In genomic region chr11:61964058-61964940, GRCh38 we compare ENCODE assay signal across 1 cellular context.
A peak's percentile ranks its signal among the peaks of the same experiment; 100 is the strongest.
TF ChIP-seq lines count a peak whose summit lies in the region.
"Not testable (repeated sequence)": the region's sequence is repeated elsewhere in the genome, so short reads cannot be mapped to it uniquely, and the experiment has no call there.

No MANE protein-coding gene starts in this region.

TF ChIP-seq in K562, 482 proteins besides CTCF, POLR2A, EP300 and RAD21 (continues in another document):
- peak; percentile 39; the same call in 1 of the 2 replicates for TF ChIP-seq E2F5 (CRISPR knock-in tag; IDR thresholded peaks at IDR 0.05)
- peak in 1 of 2 experiments; percentile 48; a peak in 2 of 4 replicates for TF ChIP-seq HDAC1 (IDR thresholded peaks at IDR 0.05)
- peak; percentile 97 for TF ChIP-seq ELF4 (CRISPR knock-in tag; IDR thresholded peaks at IDR 0.05)
- 0 out of 2 replicates have a peak, but pooled peaks have one; percentile 60 for TF ChIP-seq ZNF592 (IDR thresholded peaks at IDR 0.05)
- 0 out of 2 replicates have a peak, but pooled peaks have one; percentile 33 for TF ChIP-seq EP400 (IDR thresholded peaks at IDR 0.05)
- peak; percentile 66; the same call in 1 of the 2 replicates for TF ChIP-seq ZNF3 (CRISPR knock-in tag; IDR thresholded peaks at IDR 0.05)
- peak; percentile 38; the same call in 1 of the 2 replicates for TF ChIP-seq KLF16 (IDR thresholded peaks at IDR 0.05)
- peak; percentile 91 for TF ChIP-seq CEBPG (CRISPR knock-in tag; IDR thresholded peaks at IDR 0.05)
- TF ChIP-seq CEBPG (tag; conservative IDR thresholded peaks at IDR 0.05 in 1 of 2, IDR thresholded peaks at IDR 0.05 in 1 of 2) = peak; percentile 13 to 92; a peak in 3 of 4 replicates
- peak; percentile 94 for TF ChIP-seq ZBED1 (IDR thresholded peaks at IDR 0.05)
- TF ChIP-seq SMAD4 (CRISPR knock-in tag; conservative IDR thresholded peaks at IDR 0.05) = 0 out of 2 replicates have a peak, but pooled peaks have one; percentile 54
- TF ChIP-seq ELF2 (CRISPR knock-in tag; IDR thresholded peaks at IDR 0.05) = peak; percentile 89
- peak; percentile 4; the same call in 1 of the 2 replicates for TF ChIP-seq TFAP4 (CRISPR knock-in tag; IDR thresholded peaks at IDR 0.05; ENCODE audit: borderline replicate concordance)
- peak in 1 of 2 experiments; percentile 42; a peak in 1 of 4 replicates for TF ChIP-seq NONO (IDR thresholded peaks at IDR 0.05; ENCODE audit: low read depth in 2 of 2, low read length in 1 of 2)
- peak; percentile 55; the same call in 1 of the 2 replicates for TF ChIP-seq ZNF518B (CRISPR knock-in tag; IDR thresholded peaks at IDR 0.05)
- TF ChIP-seq TOE1 (IDR thresholded peaks at IDR 0.05; ENCODE audit: borderline replicate concordance) = peak; percentile 94
- not testable (repeated sequence) for TF ChIP-seq TOE1 (CRISPR knock-in tag; IDR thresholded peaks at IDR 0.05; ENCODE audit: borderline replicate concordance, low read depth); TEAD4 (CRISPR knock-in tag; IDR thresholded peaks at IDR 0.05; ENCODE audit: borderline replicate concordance); MYNN (CRISPR knock-in tag; IDR thresholded peaks at IDR 0.05)
- 0 out of 2 replicates have a peak, but pooled peaks have one; percentile 4 for TF ChIP-seq MTA3 (IDR thresholded peaks at IDR 0.05; ENCODE audit: borderline replicate concordance)
- peak; percentile 73; the same call in 1 of the 2 replicates for TF ChIP-seq SOX6 (IDR thresholded peaks at IDR 0.05)
- TF ChIP-seq RBFOX2 (IDR thresholded peaks at IDR 0.05; ENCODE audit: low read depth, low read length) = peak; percentile 52; the same call in 1 of the 2 replicates
- TF ChIP-seq PHTF2 (CRISPR knock-in tag; IDR thresholded peaks at IDR 0.05) = peak; percentile 88
- TF ChIP-seq CCNT2 (IDR thresholded peaks at IDR 0.05; ENCODE audit: borderline replicate concordance, extremely low read depth, insufficient read length, low read depth, low read length) = peak; percentile 59
- peak; percentile 91 for TF ChIP-seq ZNF280B (CRISPR knock-in tag; IDR thresholded peaks at IDR 0.05)
- peak; percentile 91 for TF ChIP-seq NR2F6 (CRISPR knock-in tag; IDR thresholded peaks at IDR 0.05)
- peak; percentile 31; the same call in 1 of the 2 replicates for TF ChIP-seq SMARCA4 (IDR thresholded peaks at IDR 0.05)
- TF ChIP-seq ZNF589 (CRISPR knock-in tag; IDR thresholded peaks at IDR 0.05; ENCODE audit: low read depth) = 0 out of 2 replicates have a peak, but pooled peaks have one; percentile 9
- TF ChIP-seq ARHGAP35 (IDR thresholded peaks at IDR 0.05; ENCODE audit: partially characterized antibody) = peak; percentile 50
- TF ChIP-seq CC2D1A (IDR thresholded peaks at IDR 0.05) = 0 out of 2 replicates have a peak, but pooled peaks have one; percentile 29
- TF ChIP-seq TEAD4 (IDR thresholded peaks at IDR 0.05; ENCODE audit: low read length) = peak; percentile 58; the same call in 1 of the 2 replicates
- peak; percentile 80 for TF ChIP-seq KHSRP (IDR thresholded peaks at IDR 0.05)
- TF ChIP-seq POLR2H (tag; IDR thresholded peaks at IDR 0.05; ENCODE audit: low read depth) = peak; percentile 74
- peak; percentile 78; the same call in 1 of the 2 replicates for TF ChIP-seq MYNN (IDR thresholded peaks at IDR 0.05)
- TF ChIP-seq POLR2AphosphoS5 (IDR thresholded peaks at IDR 0.05; ENCODE audit: control insufficient read depth, insufficient read depth, low read depth, low read length) = peak; percentile 61; the same call in 1 of the 2 replicates
- peak; percentile 97 for TF ChIP-seq TFE3 (CRISPR knock-in tag; IDR thresholded peaks at IDR 0.05)
- peak in 1 of 3 experiments; percentile 43; a peak in 1 of 6 replicates for TF ChIP-seq ZBTB11 (CRISPR knock-in tag; IDR thresholded peaks at IDR 0.05)
- TF ChIP-seq CHCHD3 (CRISPR knock-in tag; IDR thresholded peaks at IDR 0.05) = peak; percentile 81; the same call in 1 of the 2 replicates
- TF ChIP-seq ZNF717 (CRISPR knock-in tag; IDR thresholded peaks at IDR 0.05) = peak; percentile 85; the same call in 1 of the 2 replicates
- TF ChIP-seq BCLAF1 (IDR thresholded peaks at IDR 0.05; ENCODE audit: borderline replicate concordance in 1 of 2, control insufficient read depth in 1 of 2, low read depth in 2 of 2, low read length in 1 of 2) = peak; percentile 21 to 47; a peak in 2 of 4 replicates
- peak; percentile 93 for TF ChIP-seq CTBP1 (IDR thresholded peaks at IDR 0.05; ENCODE audit: borderline replicate concordance)
- peak; percentile 84; the same call in 1 of the 2 replicates for TF ChIP-seq TGIF2 (CRISPR knock-in tag; IDR thresholded peaks at IDR 0.05)
- peak; percentile 93 for TF ChIP-seq KAT7 (CRISPR knock-in tag; IDR thresholded peaks at IDR 0.05; ENCODE audit: borderline replicate concordance)
